24 cellular contexts compared by ENCODE assay signal in the genomic region with DNA sequence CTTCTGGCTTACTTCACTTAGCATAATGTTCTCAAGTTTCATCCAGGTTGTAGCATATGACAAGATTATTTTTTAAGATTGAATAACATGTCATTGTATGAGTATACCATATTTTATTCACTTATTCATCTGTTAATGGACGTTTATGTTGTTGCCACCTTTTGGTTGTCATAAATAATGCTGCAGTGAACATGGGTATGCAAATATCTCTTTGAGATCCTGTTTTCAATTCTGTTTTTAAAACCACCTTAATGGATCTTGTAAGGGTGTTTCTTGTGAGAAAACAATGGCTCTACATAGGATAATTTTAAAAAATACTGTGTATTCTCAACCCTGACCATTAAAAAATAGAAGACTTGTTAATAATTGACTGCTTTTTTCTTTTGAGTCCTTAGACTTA.
"Had no signal": no experiment of that assay in that cellular context is flagged by ENCODE, and none has a peak within 500 bp of the region (broad histone marks: within the 10 kb centered on the region; RNA-seq: fewer than 3 reads in every experiment).

No MANE protein-coding gene starts in this region.

- H3K36me3 ChIP-seq: left ventricle myocardium inferior, ovary, right atrium auricular region, right lobe of liver, stomach, thyroid gland, transverse colon, upper lobe of left lung, vagina had no signal

- H3K4me1 Mint-ChIP-seq: mesothelial cell of epicardium; naive B cell; natural killer cell; stimulated activated memory B cell treated with anti-CD40 and anti-IgM and Interleukin-4, amounts not matched to agents 10 μg/mL and 1 μg/mL and 100 μg/mL, for 72 hours had no signal

- ATAC-seq: natural killer cell; right lobe of liver; stimulated activated memory B cell treated with anti-CD40 and anti-IgM and Interleukin-4, amounts not matched to agents 10 μg/mL and 1 μg/mL and 100 μg/mL, for 72 hours had no signal

- H3K4me3 Mint-ChIP-seq: mesothelial cell of epicardium; naive B cell; natural killer cell; stimulated activated memory B cell treated with anti-CD40 and anti-IgM and Interleukin-4, amounts not matched to agents 10 μg/mL and 1 μg/mL and 100 μg/mL, for 72 hours had no signal

- H3K27me3 ChIP-seq: ovary, right atrium auricular region, right lobe of liver, stomach, testis, thyroid gland, transverse colon, upper lobe of left lung, vagina had no signal

- DNase-seq: islet precursor cell; left ventricle myocardium inferior; mesendoderm; naive B cell; natural killer cell; ovary; right lobe of liver; stimulated activated CD4-positive, alpha-beta T cell treated with anti-CD3 and anti-CD28 coated beads, Interleukin-1b, Interleukin-23, amount 100 ng/mL, for 48 hours; stimulated activated CD4-positive, alpha-beta T cell treated with anti-CD3 and anti-CD28 coated beads, Interleukin-2, amount 100 ng/mL, for 48 hours; stimulated activated CD4-positive, alpha-beta T cell treated with anti-CD3 and anti-CD28 coated beads, Interleukin-4, amount 100 ng/mL, for 4 hours; stimulated activated CD8-positive, alpha-beta memory T cell treated with anti-CD3 and anti-CD28 coated beads, Interleukin-4, amount 100 ng/mL, for 48 hours; stimulated activated naive CD4-positive, alpha-beta T cell treated with Interleukin-2 at 50 U/mL for 16 hours; stomach; testis; thyroid gland; transverse colon; upper lobe of left lung had no signal

- H3K27ac Mint-ChIP-seq: mesothelial cell of epicardium; natural killer cell; progenitor cell of endocrine pancreas; stimulated activated memory B cell treated with anti-CD40 and anti-IgM and Interleukin-4, amounts not matched to agents 10 μg/mL and 1 μg/mL and 100 μg/mL, for 72 hours had no signal

- H3K27ac ChIP-seq: left ventricle myocardium inferior, ovary, right atrium auricular region, right lobe of liver, stomach, testis, thyroid gland, transverse colon, upper lobe of left lung, vagina had no signal

- H3K36me3 Mint-ChIP-seq: mesothelial cell of epicardium; naive B cell; stimulated activated memory B cell treated with anti-CD40 and anti-IgM and Interleukin-4, amounts not matched to agents 10 μg/mL and 1 μg/mL and 100 μg/mL, for 72 hours had no signal

- H3K27me3 Mint-ChIP-seq: naive B cell; progenitor cell of endocrine pancreas; stimulated activated memory B cell treated with anti-CD40 and anti-IgM and Interleukin-4, amounts not matched to agents 10 μg/mL and 1 μg/mL and 100 μg/mL, for 72 hours had no signal

- H3K4me2 ChIP-seq: smooth muscle cell had no signal

- H3K9me3 ChIP-seq: ovary, right atrium auricular region, right lobe of liver, testis, thyroid gland, transverse colon, upper lobe of left lung, vagina had no signal

- H3K4me1 ChIP-seq: left ventricle myocardium inferior, right atrium auricular region, stomach, testis, thyroid gland, transverse colon, upper lobe of left lung, vagina had no signal

- H3K4me3 ChIP-seq: left ventricle myocardium inferior, lung, ovary, right atrium auricular region, right lobe of liver, smooth muscle cell, stomach, testis, thyroid gland, transverse colon, upper lobe of left lung, vagina had no signal
